11 cellular contexts compared by ENCODE assay signal in the genomic region with DNA sequence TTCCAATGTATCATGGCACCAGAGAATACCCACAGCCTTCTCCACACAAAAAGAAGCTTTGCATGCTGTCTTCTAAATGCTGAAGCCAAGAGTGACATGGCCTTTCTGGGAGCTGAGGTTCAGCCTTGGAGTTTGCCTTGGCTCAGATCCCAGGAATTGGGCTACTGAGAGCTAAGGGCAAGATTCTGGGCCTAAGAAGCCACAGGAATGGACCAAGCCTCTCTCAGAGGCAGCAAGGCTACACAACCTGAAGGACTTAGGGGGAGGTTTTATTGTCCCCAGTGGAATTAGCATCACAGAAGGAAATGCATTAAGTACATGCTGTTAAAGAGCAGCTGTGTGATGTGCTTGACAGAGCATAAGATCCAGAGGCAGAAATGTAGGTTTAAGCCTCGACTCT.
DNase-seq lines count a peak whose midpoint lies in the region; ATAC-seq and TF ChIP-seq lines count a peak whose summit lies in the region.
"Had no signal": no experiment of that assay in that cellular context is flagged by ENCODE, and none has a peak within 500 bp of the region (broad histone marks: within the 10 kb centered on the region; RNA-seq: fewer than 3 reads in every experiment).

No MANE protein-coding gene starts in this region.

- H3K27me3 ChIP-seq in AG04450 (ENCODE audit: control insufficient read depth, insufficient read depth, low read length) (no peaks in the 10 kb centered on the region), adipocyte (replicated peaks; ENCODE audit: control insufficient read depth, insufficient read depth, low read length) (peaks cover 5% of the 10 kb centered on the region), MM.1S (replicated peaks; ENCODE audit: insufficient read depth, low read length) (no peaks in the 10 kb centered on the region), ascending aorta (no peaks in the 10 kb centered on the region)
- H3K27me3 ChIP-seq: neutrophil had no signal

- no peaks in the 10 kb centered on the region for H3K9me2 ChIP-seq in MM.1S (replicated peaks; ENCODE audit: insufficient read depth, low read length)

- no peak overlapping the region for H3K4me2 ChIP-seq in MM.1S (ENCODE audit: low read depth, low read length)

- no peaks in the 10 kb centered on the region for H3K9me3 ChIP-seq in AG04450 (ENCODE audit: control insufficient read depth, insufficient read depth, low read length)
- H3K9me3 ChIP-seq in adipocyte (ENCODE audit: control insufficient read depth, low read length), result no peaks in the 10 kb centered on the region
- H3K9me3 ChIP-seq in MM.1S (replicated peaks; ENCODE audit: insufficient read depth, low read length), result no peaks in the 10 kb centered on the region
- H3K9me3 ChIP-seq in ascending aorta, result no peaks in the 10 kb centered on the region
- H3K9me3 ChIP-seq: neutrophil had no signal

- intact Hi-C loops in ascending aorta (cut with DNase I), result no loop called here

- H2AFZ ChIP-seq in MM.1S (ENCODE audit: low read length), result no peak overlapping the region

- H3K9ac ChIP-seq in adipocyte (ENCODE audit: low read length) (no peak overlapping the region), MM.1S (ENCODE audit: low read length) (no peak overlapping the region)

- no peaks in the 10 kb centered on the region for H4K20me1 ChIP-seq in MM.1S (ENCODE audit: insufficient read depth, low read length)

- TF ChIP-seq CTCF in AG04450 (IDR thresholded peaks at IDR 0.05; ENCODE audit: low read depth, low read length), result no peak
- no peak for TF ChIP-seq CTCF in MM.1S (IDR thresholded peaks at IDR 0.05; ENCODE audit: low read length)
- TF ChIP-seq CTCF in ascending aorta (IDR thresholded peaks at IDR 0.05), result no peak

- POLR2A ChIA-PET in AG04450 (lab: Yijun Ruan, JAX), result interaction anchor here (0.6 kb wide), 1 partner anchor 83 kb away, joined by 3 read pairs; no protein-coding TSS in a partner anchor

- H3K4me1 ChIP-seq in adipocyte (ENCODE audit: control insufficient read depth, insufficient read depth, low read length) (peaks cover 13% of the 10 kb centered on the region), MM.1S (ENCODE audit: low read length) (no peaks in the 10 kb centered on the region), ascending aorta (no peaks in the 10 kb centered on the region)

- no peak overlapping the region for H3K27ac ChIP-seq in AG04450 (ENCODE audit: low read depth, low read length)
- H3K27ac ChIP-seq in MM.1S (ENCODE audit: low read length), result no peak overlapping the region
- H3K27ac ChIP-seq in ascending aorta, result no peak overlapping the region
- H3K27ac ChIP-seq: neutrophil had no signal

- peak; percentile 52 for DNase-seq in AG04450 (ENCODE audit: low read depth, low spot score)
- peak; percentile 88 for DNase-seq in HS-27A (ENCODE audit: low read depth)
- DNase-seq in adipocyte (ENCODE audit: low read depth), result peak; percentile 84
- DNase-seq in left kidney (ENCODE audit: low read depth, low spot score), result peak; percentile 71
- no peak for DNase-seq in stimulated activated CD4-positive, alpha-beta T cell treated with anti-CD3 and anti-CD28 coated beads, Interleukin-2, amount 100 ng/mL, for 24 hours
- DNase-seq in MM.1S, result no peak
- no peak for DNase-seq in ascending aorta (ENCODE audit: low spot score in 2 of 2)
- DNase-seq: activated CD4-positive, alpha-beta T cell treated with anti-CD3 and anti-CD28 coated beads, Interleukin-2, amount 10 ng/mL, durations not matched to agents 7 days and 5 days; CD4-positive, CD25-positive, alpha-beta regulatory T cell had no signal

- CTCF ChIA-PET in AG04450 (lab: Charles Lee), result interaction anchor here (0.6 to 1.0 kb wide), 2 partner anchors 207 to 729 kb away, joined by 3 to 4 read pairs; no protein-coding TSS in a partner anchor

- H3K36me3 ChIP-seq in adipocyte (ENCODE audit: control insufficient read depth, insufficient read depth, low read length, severe bottlenecking) (no peaks in the 10 kb centered on the region), MM.1S (replicated peaks; ENCODE audit: insufficient read depth, low read length) (no peaks in the 10 kb centered on the region), ascending aorta (no peaks in the 10 kb centered on the region)
- H3K36me3 ChIP-seq: neutrophil had no signal

- H3K4me3 ChIP-seq in AG04450 (ENCODE audit: low read depth, low read length) (no peak overlapping the region), adipocyte (ENCODE audit: low read length) (no peak overlapping the region), MM.1S (ENCODE audit: low read length) (no peak overlapping the region), ascending aorta (no peak overlapping the region)

- no peak for ATAC-seq in GM21786 (IDR thresholded peaks at IDR 0.05; ENCODE audit: unreplicated experiment)

- H3K79me2 ChIP-seq in MM.1S (ENCODE audit: low read length), result no peaks in the 10 kb centered on the region

- no peaks in the 10 kb centered on the region for H3F3A ChIP-seq in MM.1S (ENCODE audit: insufficient read depth, low read length)

Comparison
In these comparisons a context has a peak if more than half of its experiments do, and no peak if none do; other contexts are left out.
1. DNase-seq: peak in AG04450 (single experiment), HS-27A (single experiment), adipocyte (single experiment) and left kidney (single experiment); none in stimulated activated CD4-positive, alpha-beta T cell treated with anti-CD3 and anti-CD28 coated beads, Interleukin-2, amount 100 ng/mL, for 24 hours (0 of 2), MM.1S (single experiment) and ascending aorta (0 of 2).